9 cellular contexts compared by ENCODE assay signal in the genomic region with DNA sequence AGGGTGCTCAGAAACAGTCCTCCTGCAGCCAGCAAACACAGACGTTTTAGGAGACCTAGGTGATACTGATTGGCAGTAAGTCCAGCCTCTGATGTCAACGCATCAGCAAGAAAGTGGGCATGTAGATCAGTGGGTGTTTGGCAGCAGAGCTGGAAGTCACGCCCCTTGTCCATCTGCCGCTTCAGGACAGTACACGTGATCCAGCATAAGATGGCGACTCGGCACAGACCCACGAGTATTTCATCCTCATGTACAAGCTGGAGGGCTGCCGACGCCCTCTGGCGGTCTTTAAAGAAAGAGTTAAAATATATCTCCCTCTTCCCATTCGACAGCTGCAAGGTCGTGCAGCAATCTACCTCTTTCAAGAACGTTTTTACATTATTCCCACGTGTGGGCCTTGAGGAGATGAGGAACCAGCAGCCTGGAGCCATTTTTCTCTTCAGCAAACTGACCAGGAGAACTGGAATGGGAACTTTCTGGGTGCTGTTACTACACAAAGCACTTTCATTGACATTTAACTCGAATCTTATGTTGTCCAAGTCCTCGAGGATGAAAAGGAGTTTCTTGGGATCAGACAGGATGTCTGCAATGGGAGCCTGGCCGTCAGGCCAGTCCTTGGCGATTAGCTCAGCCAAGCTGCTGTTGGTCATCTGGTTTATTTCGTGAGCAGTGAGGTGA. TPM values are rescaled to one million over a fixed set of nuclear protein-coding genes. Genes with fewer than 3 reads are reported as not detected.
DNase-seq lines count a peak whose midpoint lies in the region; ATAC-seq, FAIRE-seq and TF ChIP-seq lines count a peak whose summit lies in the region.
"Had no signal": no experiment of that assay in that cellular context is flagged by ENCODE, and none has a peak within 500 bp of the region (broad histone marks: within the 10 kb centered on the region; RNA-seq: fewer than 3 reads in every experiment).

No MANE protein-coding gene starts in this region.

- H3K56ac ChIP-seq in H1 (replicated peaks; ENCODE audit: insufficient read length, low read depth, low read length): no peak overlapping the region

- no peak overlapping the region for H3K4me2 ChIP-seq in H1 (ENCODE audit: insufficient read depth in 1 of 2, low read depth in 2 of 2, low read length in 2 of 2)

- H3K36me3 ChIP-seq in H1 (ENCODE audit: control insufficient read depth in 2 of 4, insufficient read depth in 4 of 4, low read length in 3 of 4): no peaks in the 10 kb centered on the region

- H2AK5ac ChIP-seq in H1 (ENCODE audit: low read depth, low read length): no peak overlapping the region

- H4K91ac ChIP-seq in H1 (replicated peaks; ENCODE audit: insufficient read length, low read length): no peak overlapping the region

- no peak overlapping the region for H2BK5ac ChIP-seq in H1 (ENCODE audit: low read depth, low read length)

- no peak for TF ChIP-seq EP300 in H1 (IDR thresholded peaks at IDR 0.05; ENCODE audit: borderline replicate concordance in 1 of 2, low read depth in 2 of 2, low read length in 2 of 2)

- H4K8ac ChIP-seq in H1 (ENCODE audit: extremely low read depth, insufficient read depth, low read length): no peak overlapping the region

- peak; percentile 56 for TF ChIP-seq CTCF in AG09309 (IDR thresholded peaks at IDR 0.05; ENCODE audit: control insufficient read depth, insufficient read depth, low read depth, low read length, missing control alignments)
- peak; percentile 58 for TF ChIP-seq CTCF in GM12875 (IDR thresholded peaks at IDR 0.05; ENCODE audit: borderline replicate concordance, insufficient read depth, low read depth, low read length)
- peak; percentile 51 to 60 (median 57) for TF ChIP-seq CTCF in H1 (IDR thresholded peaks at IDR 0.05; ENCODE audit: control extremely low read depth in 1 of 3, insufficient read depth in 1 of 3, low read depth in 1 of 3, low read length in 3 of 3)
- peak; percentile 9 for TF ChIP-seq CTCF in nephron progenitor cell (IDR thresholded peaks at IDR 0.05)

- 41% methylated on average over 20 of the region's 20 CpGs; no CpG with 5 or more reads in 1 of the 2 experiments for WGBS in H1 (ENCODE audit: extremely low coverage in 1 of 2, insufficient coverage in 1 of 2, insufficient read length in 1 of 2, insufficient replicate concordance in 2 of 2, low coverage in 1 of 2, low lambda C conversion rate in 2 of 2, missing lambda C conversion rate in 1 of 2), 2 experiments

- CTCF ChIA-PET in H1 (lab: Charles Lee; ENCODE audit: partially characterized antibody): interaction anchor here (0.6 to 1.9 kb wide), 3 partner anchors 10 to 166 kb away, joined by 3 to 6 read pairs (median 3); no protein-coding TSS in a partner anchor

- H2BK20ac ChIP-seq in H1 (ENCODE audit: low read length): no peak overlapping the region

- H3K14ac ChIP-seq in H1 (ENCODE audit: insufficient read length): no peak overlapping the region

- POLR2A ChIA-PET in H1 (lab: Charles Lee; ENCODE audit: partially characterized antibody): no interaction called here

- H3K18ac ChIP-seq in H1 (ENCODE audit: extremely low read depth, low read length): no peak overlapping the region

- no peak overlapping the region for H2BK15ac ChIP-seq in H1 (ENCODE audit: low read length)

- no peak for TF ChIP-seq POLR2A in H1 (IDR thresholded peaks at IDR 0.05; ENCODE audit: control extremely low read depth in 1 of 2, low read depth in 2 of 2, low read length in 2 of 2)

- H2AFZ ChIP-seq in H1 (ENCODE audit: low read length): peak overlapping the region; percentile 87; the same call in 1 of the 2 replicates

- H3K4ac ChIP-seq in H1 (replicated peaks; ENCODE audit: insufficient read length, low read depth, low read length): no peak overlapping the region

- no peak for FAIRE-seq in H1 (lab: Jason Lieb, UNC)

- H3K27ac Mint-ChIP-seq in nephron progenitor cell: no peak overlapping the region

- H3K9ac ChIP-seq in H1 (replicated peaks in 1 of 4; ENCODE audit: extremely low read depth in 1 of 4, low read depth in 3 of 4, low read length in 3 of 4): no peak overlapping the region

- no peak overlapping the region for H2BK12ac ChIP-seq in H1 (ENCODE audit: low read depth, low read length)

- H3K36me3 Mint-ChIP-seq in nephron progenitor cell (ENCODE audit: low read depth): no peaks in the 10 kb centered on the region

- no peaks in the 10 kb centered on the region for H3K79me2 ChIP-seq in H1 (ENCODE audit: control insufficient read depth in 1 of 2, insufficient read depth in 2 of 2, low read length in 2 of 2)

- H3K4me1 Mint-ChIP-seq in nephron progenitor cell: no peaks in the 10 kb centered on the region

- H3K4me3 Mint-ChIP-seq in nephron progenitor cell: no peak overlapping the region

- H3K27me3 Mint-ChIP-seq in nephron progenitor cell (ENCODE audit: low read depth, poor library complexity): no peaks in the 10 kb centered on the region

- H3K23me2 ChIP-seq in H1 (ENCODE audit: low read depth, low read length): no peaks in the 10 kb centered on the region

- H3K9me3 ChIP-seq in H1 (ENCODE audit: insufficient read depth in 2 of 2, low read depth in 1 of 2, low read length in 1 of 2): peaks cover 78 to 83% of the 10 kb centered on the region in 2 experiments

- in situ Hi-C loops in SK-MEL-5 (cut with HindIII; ENCODE audit: low pct_unique_long_range_greater_than_20kb, low sequenced_read_pairs): no loop called here

- H4K5ac ChIP-seq in H1 (ENCODE audit: insufficient read length, low read depth, low read length): no peak overlapping the region

- H3K4me3 ChIP-seq in AG09309 (ENCODE audit: control insufficient read depth, low read depth, low read length) (no peak overlapping the region), GM12875 (ENCODE audit: low read depth, low read length) (no peak overlapping the region), H1 (ENCODE audit: extremely low read depth in 1 of 4, insufficient read depth in 2 of 4, low read depth in 3 of 4, low read length in 4 of 4) (no peak overlapping the region)

- no peak overlapping the region for H2BK120ac ChIP-seq in H1 (replicated peaks; ENCODE audit: low read depth, low read length)

- TF ChIP-seq RAD21 in H1 (IDR thresholded peaks at IDR 0.05 in 1 of 2, conservative IDR thresholded peaks at IDR 0.05 in 1 of 2; ENCODE audit: low read depth in 2 of 2, low read length in 2 of 2): peak; percentile 43 to 57; a peak in 3 of 4 replicates

- DNase-seq in AG09309 (ENCODE audit: low read depth) (peak; percentile 35), NCI-H1105 treated with DMSO at 0.1 percent for 48 hours (lab: John Stamatoyannopoulos, UW) (peak; percentile 98), SK-MEL-5 (ENCODE audit: low read depth, low spot score) (peak; percentile 87), H1 (ENCODE audit: low read depth in 1 of 2, low spot score in 2 of 2) (peak; percentile 10 to 44), nephron progenitor cell (peak; percentile 8)

- H3K27me3 ChIP-seq in H1 (replicated peaks in 1 of 4; ENCODE audit: control insufficient read depth in 3 of 4, extremely low read depth in 1 of 4, insufficient read depth in 3 of 4, low read length in 3 of 4): no peaks in the 10 kb centered on the region

- H3K23ac ChIP-seq in H1 (ENCODE audit: insufficient read length): no peak overlapping the region

- no peak for ATAC-seq in GM18520 (IDR thresholded peaks at IDR 0.05; ENCODE audit: unreplicated experiment)
- no peak for ATAC-seq in HG03521 (IDR thresholded peaks at IDR 0.05; ENCODE audit: unreplicated experiment)

- no peak overlapping the region for H3K27ac ChIP-seq in H1 (ENCODE audit: low read depth, low read length)
- H3K27ac ChIP-seq: epithelial cell of prostate had no signal

- H4K20me1 ChIP-seq in H1 (replicated peaks in 1 of 2; ENCODE audit: control insufficient read depth in 1 of 2, insufficient read depth in 2 of 2, low read length in 2 of 2): no peaks in the 10 kb centered on the region

- no peaks in the 10 kb centered on the region for H3K79me1 ChIP-seq in H1 (ENCODE audit: low read depth, low read length)

- H3K9me3 Mint-ChIP-seq in nephron progenitor cell: peaks cover 89% of the 10 kb centered on the region

- no peaks in the 10 kb centered on the region for H3K4me1 ChIP-seq in H1 (replicated peaks in 1 of 4; ENCODE audit: control insufficient read depth in 3 of 4, insufficient read depth in 4 of 4, low read length in 3 of 4)

RNA-seq across cellular contexts. Expression of gene NLRP11, which starts 22.3 kb away (rescaled TPM):
- 0.21 and 0.37 TPM in 2 replicates for total RNA-seq in SK-MEL-5 (2014; rRNA removed; shearing (Covaris generic))
- 0.02 and 0.25 TPM in 2 replicates for polyA plus RNA-seq in SK-MEL-5 (2015; cell fraction: cytosol; rRNA removed)
- 0.18 and 0.54 TPM in 2 replicates for polyA plus RNA-seq in SK-MEL-5 (2015; cell fraction: nucleus; rRNA removed)
- total RNA-seq in H1 (2021; fragmentation: NEBNext Ultra II Directional; extraction: Animal tissue kit (Norgen Biotek cat#: 25700)): not detected in 2 replicates
- 0.02 TPM in 1 of 2 replicates, not detected in the other for polyA plus RNA-seq in H1 (2011; rRNA removed)
- polyA plus RNA-seq in H1 (2011; cell fraction: cytosol; rRNA removed): not detected
- not detected for polyA plus RNA-seq in H1 (2011; cell fraction: nucleus; rRNA removed)
- polyA plus RNA-seq in H1 (2012, experiment 1 of 2): not detected in 4 replicates
- polyA plus RNA-seq in H1 (2012, experiment 2 of 2): not detected
- not detected for polyA plus RNA-seq in H1 (2013, experiment 1 of 2)
- not detected for polyA plus RNA-seq in H1 (2013, experiment 2 of 2)
- not detected in 2 replicates for polyA minus RNA-seq in H1 (2011; rRNA and poly(A)+ RNA removed)
- polyA minus RNA-seq in H1 (2011; cell fraction: cytosol; rRNA and poly(A)+ RNA removed): not detected
- polyA minus RNA-seq in H1 (2011; cell fraction: nucleus; rRNA and poly(A)+ RNA removed): not detected

RNA-seq across cellular contexts. Expression of gene NLRP4, which starts 26.8 kb away (rescaled TPM):
- 0.11 and 0.55 TPM in 2 replicates for total RNA-seq in SK-MEL-5 (2014; rRNA removed; shearing (Covaris generic))
- polyA plus RNA-seq in SK-MEL-5 (2015; cell fraction: cytosol; rRNA removed): 0.19 and 0.37 TPM in 2 replicates
- not detected in 2 replicates for polyA plus RNA-seq in SK-MEL-5 (2015; cell fraction: nucleus; rRNA removed)
- total RNA-seq in H1 (2021; fragmentation: NEBNext Ultra II Directional; extraction: Animal tissue kit (Norgen Biotek cat#: 25700)): not detected in 2 replicates
- not detected in 2 replicates for polyA plus RNA-seq in H1 (2011; rRNA removed)
- polyA plus RNA-seq in H1 (2011; cell fraction: cytosol; rRNA removed): not detected
- not detected for polyA plus RNA-seq in H1 (2011; cell fraction: nucleus; rRNA removed)
- polyA plus RNA-seq in H1 (2012, experiment 1 of 2): not detected in 4 replicates
- not detected for polyA plus RNA-seq in H1 (2012, experiment 2 of 2)
- polyA plus RNA-seq in H1 (2013, experiment 1 of 2): not detected
- polyA plus RNA-seq in H1 (2013, experiment 2 of 2): not detected
- polyA minus RNA-seq in H1 (2011; rRNA and poly(A)+ RNA removed): not detected in 2 replicates
- not detected for polyA minus RNA-seq in H1 (2011; cell fraction: cytosol; rRNA and poly(A)+ RNA removed)
- polyA minus RNA-seq in H1 (2011; cell fraction: nucleus; rRNA and poly(A)+ RNA removed): not detected

RNA-seq across cellular contexts. Expression of gene RFPL4AL1, which starts 40.6 kb away (rescaled TPM):
- total RNA-seq in SK-MEL-5 (2014; rRNA removed; shearing (Covaris generic)): not detected in 2 replicates
- not detected in 2 replicates for polyA plus RNA-seq in SK-MEL-5 (2015; cell fraction: cytosol; rRNA removed)
- not detected in 2 replicates for polyA plus RNA-seq in SK-MEL-5 (2015; cell fraction: nucleus; rRNA removed)
- total RNA-seq in H1 (2021; fragmentation: NEBNext Ultra II Directional; extraction: Animal tissue kit (Norgen Biotek cat#: 25700)): not detected in 2 replicates
- polyA plus RNA-seq in H1 (2011; rRNA removed): not detected in 2 replicates
- polyA plus RNA-seq in H1 (2011; cell fraction: cytosol; rRNA removed): not detected
- not detected for polyA plus RNA-seq in H1 (2011; cell fraction: nucleus; rRNA removed)
- not detected in 4 replicates for polyA plus RNA-seq in H1 (2012, experiment 1 of 2)
- not detected for polyA plus RNA-seq in H1 (2012, experiment 2 of 2)
- not detected for polyA plus RNA-seq in H1 (2013, experiment 1 of 2)
- not detected for polyA plus RNA-seq in H1 (2013, experiment 2 of 2)
- not detected in 2 replicates for polyA minus RNA-seq in H1 (2011; rRNA and poly(A)+ RNA removed)
- not detected for polyA minus RNA-seq in H1 (2011; cell fraction: cytosol; rRNA and poly(A)+ RNA removed)
- polyA minus RNA-seq in H1 (2011; cell fraction: nucleus; rRNA and poly(A)+ RNA removed): not detected

RNA-seq across cellular contexts. Expression of gene RFPL4A, which starts 50.6 kb away (rescaled TPM):
- total RNA-seq in SK-MEL-5 (2014; rRNA removed; shearing (Covaris generic)): not detected in 2 replicates
- polyA plus RNA-seq in SK-MEL-5 (2015; cell fraction: cytosol; rRNA removed): not detected in 2 replicates
- polyA plus RNA-seq in SK-MEL-5 (2015; cell fraction: nucleus; rRNA removed): not detected in 2 replicates
- not detected in 2 replicates for total RNA-seq in H1 (2021; fragmentation: NEBNext Ultra II Directional; extraction: Animal tissue kit (Norgen Biotek cat#: 25700))
- polyA plus RNA-seq in H1 (2011; rRNA removed): not detected in 2 replicates
- not detected for polyA plus RNA-seq in H1 (2011; cell fraction: cytosol; rRNA removed)
- polyA plus RNA-seq in H1 (2011; cell fraction: nucleus; rRNA removed): not detected
- not detected in 4 replicates for polyA plus RNA-seq in H1 (2012, experiment 1 of 2)
- not detected for polyA plus RNA-seq in H1 (2012, experiment 2 of 2)
- not detected for polyA plus RNA-seq in H1 (2013, experiment 1 of 2)
- polyA plus RNA-seq in H1 (2013, experiment 2 of 2): not detected
- polyA minus RNA-seq in H1 (2011; rRNA and poly(A)+ RNA removed): not detected in 2 replicates
- not detected for polyA minus RNA-seq in H1 (2011; cell fraction: cytosol; rRNA and poly(A)+ RNA removed)
- not detected for polyA minus RNA-seq in H1 (2011; cell fraction: nucleus; rRNA and poly(A)+ RNA removed)

Comparison
In these comparisons a context has a peak if more than half of its experiments do, and no peak if none do; other contexts are left out.
1. DNase-seq: peak in every context shown above with its lines; median percentile 98 in NCI-H1105 treated with DMSO at 0.1 percent for 48 hours; 87 in SK-MEL-5; 35 in AG09309; 27 in H1; 8 in nephron progenitor cell.